In genomic region chr9:130219661-130220081, GRCh38 we compare ENCODE assay signal across 1 cellular context.
TF ChIP-seq lines count a peak whose summit lies in the region.

No MANE protein-coding gene starts in this region.

TF ChIP-seq in K562, 482 proteins besides CTCF, POLR2A, EP300 and RAD21:
- TF ChIP-seq ZFX (CRISPR knock-in tag; IDR thresholded peaks at IDR 0.05) (0 out of 2 replicates have a peak, but pooled peaks have one; percentile 18), ZNF695 (CRISPR knock-in tag; IDR thresholded peaks at IDR 0.05) (no peak)
TF ChIP-seq in K562: peak in this region for 1.
